Comparison of ENCODE assay signal across 1 cellular context in genomic region chr4:80026080-80026479, GRCh38.
A peak's percentile ranks its signal among the peaks of the same experiment; 100 is the strongest.
TF ChIP-seq lines count a peak whose summit lies in the region.

No MANE protein-coding gene starts in this region.

TF ChIP-seq in K562, 482 proteins besides CTCF, POLR2A, EP300 and RAD21 (continued from another document):
- TF ChIP-seq RREB1 (CRISPR knock-in tag; IDR thresholded peaks at IDR 0.05): no peak
- peak; percentile 82 for TF ChIP-seq CHD2 (IDR thresholded peaks at IDR 0.05; ENCODE audit: low read depth, low read length)
- TF ChIP-seq U2AF1 (optimal IDR thresholded peaks at IDR 0.05; ENCODE audit: low read depth, low read length): no peak
- TF ChIP-seq ZNF609 (CRISPR knock-in tag; IDR thresholded peaks at IDR 0.05; ENCODE audit: borderline replicate concordance): no peak
- TF ChIP-seq MAZ (CRISPR knock-in tag; conservative IDR thresholded peaks at IDR 0.05 in 1 of 2, IDR thresholded peaks at IDR 0.05 in 1 of 2): 0 out of 4 replicates have a peak, but pooled peaks of 1 of the 2 experiments have one; percentile 10
- peak in 1 of 3 experiments; percentile 71 for TF ChIP-seq YY1 (IDR thresholded peaks at IDR 0.05; ENCODE audit: borderline replicate concordance in 1 of 3, control insufficient read depth in 1 of 3, extremely low read depth in 1 of 3, insufficient read depth in 3 of 3, insufficient read length in 1 of 3, insufficient replicate concordance in 2 of 3, low read depth in 1 of 3, low read length in 2 of 3)
